ENCODE assay signal across 18 cellular contexts in genomic region chr3:73718326-73719110, GRCh38.
DNase-seq lines count a peak whose midpoint lies in the region; ATAC-seq and TF ChIP-seq lines count a peak whose summit lies in the region.
"Had no signal": no experiment of that assay in that cellular context is flagged by ENCODE, and none has a peak within 500 bp of the region (broad histone marks: within the 10 kb centered on the region; RNA-seq: fewer than 3 reads in every experiment).

No MANE protein-coding gene starts in this region.

- BruUV-seq in A673 (replicated peaks; lab: Mats Ljungman, UMichigan), result no TSS peak

- intact Hi-C loops in left colon (cut with DNase I, micrococcal nuclease) (no loop called here), A673 (cut with micrococcal nuclease; ENCODE audit: unreplicated experiment) (no loop called here)

- no peak overlapping the region for H3K27ac Mint-ChIP-seq in CD8-positive, alpha-beta memory T cell

- POLR2A ChIA-PET in CD8-positive, alpha-beta memory T cell (lab: Charles Lee), result no interaction called here
- POLR2A ChIA-PET in A673 (lab: Charles Lee; ENCODE audit: low non-redundant PET), result no interaction called here

- H3K27ac ChIP-seq in CD8-positive, alpha-beta memory T cell (ENCODE audit: low read depth, low read length), result no peak overlapping the region
- no peak overlapping the region for H3K27ac ChIP-seq in A673 (ENCODE audit: low read depth, low read length, poor library complexity, severe bottlenecking)
- H3K27ac ChIP-seq: foreskin keratinocyte, WERI-Rb-1 had no signal

- peak; percentile 13 for DNase-seq in COLO829 (ENCODE audit: low spot score)
- peak; percentile 69 for DNase-seq in amniotic epithelial cell (ENCODE audit: low read depth)
- no peak for DNase-seq in left colon
- peak; percentile 32 for DNase-seq in retina
- no peak for DNase-seq in CD8-positive, alpha-beta memory T cell
- DNase-seq in NCI-H1092 (lab: John Stamatoyannopoulos, UW), result no peak
- DNase-seq in A673 (ENCODE audit: low spot score), result no peak
- DNase-seq in hippocampal formation (lab: John Stamatoyannopoulos, UW), result no peak
- DNase-seq: ACHN; activated effector memory CD4-positive, alpha-beta T cell treated with Interleukin-2 at 50 U/mL for 16 hours; NCI-H146; occipital lobe; stimulated activated CD4-positive, alpha-beta T cell treated with anti-CD3 and anti-CD28 coated beads, Interleukin-15, amount 100 ng/mL, for 24 hours; SW 1271; WERI-Rb-1 had no signal

- H3K4me3 ChIP-seq in CD8-positive, alpha-beta memory T cell (ENCODE audit: low read length), result no peak overlapping the region
- H3K4me3 ChIP-seq in A673 (ENCODE audit: low read depth, low read length, poor library complexity, severe bottlenecking), result no peak overlapping the region
- H3K4me3 ChIP-seq: lung had no signal

- CTCF ChIA-PET in CD8-positive, alpha-beta memory T cell (lab: Charles Lee), result no interaction called here
- CTCF ChIA-PET in A673 (lab: Charles Lee), result no interaction called here

- peak; percentile 51 for ATAC-seq in left colon
- ATAC-seq: foreskin keratinocyte had no signal

- no peaks in the 10 kb centered on the region for H3K4me1 ChIP-seq in CD8-positive, alpha-beta memory T cell (ENCODE audit: insufficient read depth, low read length)
- H3K4me1 ChIP-seq in A673 (ENCODE audit: insufficient read depth, low read length, poor library complexity, severe bottlenecking), result no peaks in the 10 kb centered on the region
- H3K4me1 ChIP-seq: foreskin keratinocyte had no signal

- H3K4me1 Mint-ChIP-seq in CD8-positive, alpha-beta memory T cell, result no peaks in the 10 kb centered on the region

- H3K9me3 Mint-ChIP-seq in CD8-positive, alpha-beta memory T cell, result peaks cover 2 to 8% (median 5%) of the 10 kb centered on the region in 5 donors

- H3K36me3 ChIP-seq in CD8-positive, alpha-beta memory T cell (ENCODE audit: insufficient read depth, low read length), result no peaks in the 10 kb centered on the region
- no peaks in the 10 kb centered on the region for H3K36me3 ChIP-seq in A673 (ENCODE audit: insufficient read depth, low read length, poor library complexity, severe bottlenecking)
- H3K36me3 ChIP-seq: ascending aorta, WERI-Rb-1 had no signal

- TF ChIP-seq CTCF in A673 (conservative IDR thresholded peaks at IDR 0.05; ENCODE audit: low read depth, low read length), result no peak

- no peaks in the 10 kb centered on the region for H3K27me3 ChIP-seq in CD8-positive, alpha-beta memory T cell (ENCODE audit: insufficient read depth, low read length, poor library complexity, severe bottlenecking)
- no peaks in the 10 kb centered on the region for H3K27me3 ChIP-seq in A673 (replicated peaks; ENCODE audit: insufficient read depth, low read depth, low read length, poor library complexity)
- H3K27me3 ChIP-seq: ascending aorta, foreskin keratinocyte had no signal

- no peaks in the 10 kb centered on the region for H3K36me3 Mint-ChIP-seq in CD8-positive, alpha-beta memory T cell

- no peaks in the 10 kb centered on the region for H3K27me3 Mint-ChIP-seq in CD8-positive, alpha-beta memory T cell

- no peaks in the 10 kb centered on the region for H3K9me3 ChIP-seq in CD8-positive, alpha-beta memory T cell (ENCODE audit: low read length)
- no peaks in the 10 kb centered on the region for H3K9me3 ChIP-seq in A673 (ENCODE audit: low read depth, low read length, poor library complexity, severe bottlenecking)
- H3K9me3 ChIP-seq: ascending aorta had no signal

- H3K4me3 Mint-ChIP-seq in CD8-positive, alpha-beta memory T cell, result no peak overlapping the region

Comparison
In these comparisons a context has a peak if more than half of its experiments do, and no peak if none do; other contexts are left out.
1. DNase-seq: peak in COLO829 (single experiment), amniotic epithelial cell (single experiment) and retina (single experiment); none in left colon (0 of 2), CD8-positive, alpha-beta memory T cell (0 of 5), NCI-H1092 (single experiment), A673 (single experiment) and hippocampal formation (0 of 2).